22 cellular contexts compared by ENCODE assay signal in genomic region chr11:115415939-115416338, GRCh38.
A peak's percentile ranks its signal among the peaks of the same experiment; 100 is the strongest.
DNase-seq lines count a peak whose midpoint lies in the region; ATAC-seq and TF ChIP-seq lines count a peak whose summit lies in the region.
"Had no signal": no experiment of that assay in that cellular context is flagged by ENCODE, and none has a peak within 500 bp of the region (broad histone marks: within the 10 kb centered on the region; RNA-seq: fewer than 3 reads in every experiment).

No MANE protein-coding gene starts in this region.

- H3K9me3 Mint-ChIP-seq in nephron = no peaks in the 10 kb centered on the region
- H3K9me3 Mint-ChIP-seq: CD8-positive, alpha-beta T cell; GM23338; H9 had no signal

- intact Hi-C loops in sigmoid colon (cut with DNase I) = no loop called here

- no peaks in the 10 kb centered on the region for H3K9me3 ChIP-seq in sigmoid colon
- H3K9me3 ChIP-seq: BLaER1 had no signal

- WGBS in sigmoid colon, 2 donors = 69 to 94% methylated on average over 3 of the region's 3 CpGs

- TF ChIP-seq POLR2A in sigmoid colon (IDR thresholded peaks at IDR 0.05) = no peak

- no peaks in the 10 kb centered on the region for H3K27me3 Mint-ChIP-seq in nephron (ENCODE audit: low read depth)

- H3K4me3 Mint-ChIP-seq in nephron = no peak overlapping the region
- H3K4me3 Mint-ChIP-seq: B cell; CD4-positive, CD25-positive, alpha-beta regulatory T cell; CD8-positive, alpha-beta T cell; GM23338; H9; HFFc6 had no signal

- peak overlapping the region in 2 of 3 experiments; percentile 25 to 55 for H3K27ac Mint-ChIP-seq in nephron
- H3K27ac Mint-ChIP-seq: B cell; CD4-positive, CD25-positive, alpha-beta regulatory T cell; CD8-positive, alpha-beta T cell; GM23338; H9; HFFc6 had no signal

- H3K4me1 ChIP-seq in sigmoid colon = no peaks in the 10 kb centered on the region
- H3K4me1 ChIP-seq: BLaER1 had no signal

- ATAC-seq in SK-N-SH treated with all-trans-retinoic acid at 6 μM for 48 hours = no peak; the same call in 2 of the 3 replicates
- ATAC-seq: CD8-positive, alpha-beta T cell; GM12878; GM23338 had no signal

- H3K4me3 ChIP-seq in sigmoid colon = no peak overlapping the region
- H3K4me3 ChIP-seq: BLaER1, GM12878, GM23338 had no signal

- no peak overlapping the region for H3K27ac ChIP-seq in sigmoid colon
- H3K27ac ChIP-seq: 22Rv1, BLaER1, C4-2B had no signal

- H3K36me3 ChIP-seq in sigmoid colon = no peaks in the 10 kb centered on the region
- H3K36me3 ChIP-seq: BLaER1 had no signal

- DNase-seq in NCI-H2107 treated with DMSO at 0.1 percent for 48 hours (lab: John Stamatoyannopoulos, UW; ENCODE audit: unreplicated experiment) = peak; percentile 21
- no peak for DNase-seq in NCI-H2107 (lab: John Stamatoyannopoulos, UW)
- DNase-seq in NCI-H69 (lab: John Stamatoyannopoulos, UW) = peak; percentile 58
- DNase-seq in GM19240 (ENCODE audit: insufficient read length, low spot score) = no peak
- DNase-seq in sigmoid colon = no peak
- no peak for DNase-seq in activated T-cell treated with anti-CD3 and anti-CD28 coated beads, Interleukin-2, amount 50 U/mL, for 1 hour
- DNase-seq: CD4-positive, CD25-positive, alpha-beta regulatory T cell; CD8-positive, alpha-beta T cell; DMS 273 treated with DMSO at 0.1 percent for 48 hours; DMS79; EL; GDM1; H9; HFFc6 had no signal

- TF ChIP-seq EP300 in sigmoid colon (IDR thresholded peaks at IDR 0.05) = no peak

- TF ChIP-seq CTCF in nephron (IDR thresholded peaks at IDR 0.05; ENCODE audit: unreplicated experiment in 3 of 3) (no peak), sigmoid colon (IDR thresholded peaks at IDR 0.05) (no peak)

- peaks cover 37% of the 10 kb centered on the region for H3K4me1 Mint-ChIP-seq in nephron
- H3K4me1 Mint-ChIP-seq: B cell; CD4-positive, CD25-positive, alpha-beta regulatory T cell had no signal

- no peaks in the 10 kb centered on the region for H3K36me3 Mint-ChIP-seq in nephron (ENCODE audit: low read depth)
- H3K36me3 Mint-ChIP-seq: CD4-positive, CD25-positive, alpha-beta regulatory T cell; CD8-positive, alpha-beta T cell had no signal

- no peaks in the 10 kb centered on the region for H3K27me3 ChIP-seq in sigmoid colon
- H3K27me3 ChIP-seq: BLaER1 had no signal

TF ChIP-seq in SK-N-SH treated with all-trans-retinoic acid at 6 μM for 48 hours, 23 proteins besides CTCF, POLR2A, EP300 and RAD21:
- no peak for TF ChIP-seq ZNF70 (CRISPR knock-in tag; IDR thresholded peaks at IDR 0.05)
- peak; percentile 58; the same call in 1 of the 2 replicates for TF ChIP-seq TCF4 (CRISPR knock-in tag; IDR thresholded peaks at IDR 0.05; ENCODE audit: borderline replicate concordance)
- no peak for TF ChIP-seq GLIS3 (CRISPR knock-in tag; IDR thresholded peaks at IDR 0.05)
- TF ChIP-seq ZNF565 (CRISPR knock-in tag; conservative IDR thresholded peaks at IDR 0.05; ENCODE audit: low read depth) = no peak
- TF ChIP-seq, protein P1, sequence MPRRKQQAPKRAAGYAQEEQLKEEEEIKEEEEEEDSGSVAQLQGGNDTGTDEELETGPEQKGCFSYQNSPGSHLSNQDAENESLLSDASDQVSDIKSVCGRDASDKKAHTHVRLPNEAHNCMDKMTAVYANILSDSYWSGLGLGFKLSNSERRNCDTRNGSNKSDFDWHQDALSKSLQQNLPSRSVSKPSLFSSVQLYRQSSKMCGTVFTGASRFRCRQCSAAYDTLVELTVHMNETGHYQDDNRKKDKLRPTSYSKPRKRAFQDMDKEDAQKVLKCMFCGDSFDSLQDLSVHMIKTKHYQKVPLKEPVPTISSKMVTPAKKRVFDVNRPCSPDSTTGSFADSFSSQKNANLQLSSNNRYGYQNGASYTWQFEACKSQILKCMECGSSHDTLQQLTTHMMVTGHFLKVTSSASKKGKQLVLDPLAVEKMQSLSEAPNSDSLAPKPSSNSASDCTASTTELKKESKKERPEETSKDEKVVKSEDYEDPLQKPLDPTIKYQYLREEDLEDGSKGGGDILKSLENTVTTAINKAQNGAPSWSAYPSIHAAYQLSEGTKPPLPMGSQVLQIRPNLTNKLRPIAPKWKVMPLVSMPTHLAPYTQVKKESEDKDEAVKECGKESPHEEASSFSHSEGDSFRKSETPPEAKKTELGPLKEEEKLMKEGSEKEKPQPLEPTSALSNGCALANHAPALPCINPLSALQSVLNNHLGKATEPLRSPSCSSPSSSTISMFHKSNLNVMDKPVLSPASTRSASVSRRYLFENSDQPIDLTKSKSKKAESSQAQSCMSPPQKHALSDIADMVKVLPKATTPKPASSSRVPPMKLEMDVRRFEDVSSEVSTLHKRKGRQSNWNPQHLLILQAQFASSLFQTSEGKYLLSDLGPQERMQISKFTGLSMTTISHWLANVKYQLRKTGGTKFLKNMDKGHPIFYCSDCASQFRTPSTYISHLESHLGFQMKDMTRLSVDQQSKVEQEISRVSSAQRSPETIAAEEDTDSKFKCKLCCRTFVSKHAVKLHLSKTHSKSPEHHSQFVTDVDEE (CRISPR knock-in tag; IDR thresholded peaks at IDR 0.05) = peak; percentile 74; the same call in 1 of the 2 replicates
- TF ChIP-seq ISL1 (CRISPR knock-in tag; IDR thresholded peaks at IDR 0.05) = no peak
- no peak for TF ChIP-seq TOX (CRISPR knock-in tag; IDR thresholded peaks at IDR 0.05; ENCODE audit: borderline replicate concordance)
- no peak; the same call in 1 of the 2 replicates for TF ChIP-seq ZNF8 (CRISPR knock-in tag; IDR thresholded peaks at IDR 0.05)
- no peak for TF ChIP-seq RARB (CRISPR knock-in tag; IDR thresholded peaks at IDR 0.05)
- TF ChIP-seq ZFP30 (CRISPR knock-in tag; IDR thresholded peaks at IDR 0.05) = no peak
- TF ChIP-seq, protein P2, sequence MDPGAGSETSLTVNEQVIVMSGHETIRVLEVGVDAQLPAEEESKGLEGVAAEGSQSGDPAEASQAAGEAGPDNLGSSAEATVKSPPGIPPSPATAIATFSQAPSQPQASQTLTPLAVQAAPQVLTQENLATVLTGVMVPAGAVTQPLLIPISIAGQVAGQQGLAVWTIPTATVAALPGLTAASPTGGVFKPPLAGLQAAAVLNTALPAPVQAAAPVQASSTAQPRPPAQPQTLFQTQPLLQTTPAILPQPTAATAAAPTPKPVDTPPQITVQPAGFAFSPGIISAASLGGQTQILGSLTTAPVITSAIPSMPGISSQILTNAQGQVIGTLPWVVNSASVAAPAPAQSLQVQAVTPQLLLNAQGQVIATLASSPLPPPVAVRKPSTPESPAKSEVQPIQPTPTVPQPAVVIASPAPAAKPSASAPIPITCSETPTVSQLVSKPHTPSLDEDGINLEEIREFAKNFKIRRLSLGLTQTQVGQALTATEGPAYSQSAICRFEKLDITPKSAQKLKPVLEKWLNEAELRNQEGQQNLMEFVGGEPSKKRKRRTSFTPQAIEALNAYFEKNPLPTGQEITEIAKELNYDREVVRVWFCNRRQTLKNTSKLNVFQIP (CRISPR knock-in tag; IDR thresholded peaks at IDR 0.05; ENCODE audit: borderline replicate concordance, low read depth) = no peak
TF ChIP-seq in SK-N-SH treated with all-trans-retinoic acid at 6 μM for 48 hours: peak in this region for 2.

Comparison
In these comparisons a context has a peak if more than half of its experiments do, and no peak if none do; other contexts are left out.
1. DNase-seq: peak in NCI-H2107 treated with DMSO at 0.1 percent for 48 hours (single experiment) and NCI-H69 (single experiment); none in NCI-H2107 (single experiment), GM19240 (single experiment), sigmoid colon (single experiment) and activated T-cell treated with anti-CD3 and anti-CD28 coated beads, Interleukin-2, amount 50 U/mL, for 1 hour (single experiment).